9 cellular contexts compared by ENCODE assay signal in the genomic region with DNA sequence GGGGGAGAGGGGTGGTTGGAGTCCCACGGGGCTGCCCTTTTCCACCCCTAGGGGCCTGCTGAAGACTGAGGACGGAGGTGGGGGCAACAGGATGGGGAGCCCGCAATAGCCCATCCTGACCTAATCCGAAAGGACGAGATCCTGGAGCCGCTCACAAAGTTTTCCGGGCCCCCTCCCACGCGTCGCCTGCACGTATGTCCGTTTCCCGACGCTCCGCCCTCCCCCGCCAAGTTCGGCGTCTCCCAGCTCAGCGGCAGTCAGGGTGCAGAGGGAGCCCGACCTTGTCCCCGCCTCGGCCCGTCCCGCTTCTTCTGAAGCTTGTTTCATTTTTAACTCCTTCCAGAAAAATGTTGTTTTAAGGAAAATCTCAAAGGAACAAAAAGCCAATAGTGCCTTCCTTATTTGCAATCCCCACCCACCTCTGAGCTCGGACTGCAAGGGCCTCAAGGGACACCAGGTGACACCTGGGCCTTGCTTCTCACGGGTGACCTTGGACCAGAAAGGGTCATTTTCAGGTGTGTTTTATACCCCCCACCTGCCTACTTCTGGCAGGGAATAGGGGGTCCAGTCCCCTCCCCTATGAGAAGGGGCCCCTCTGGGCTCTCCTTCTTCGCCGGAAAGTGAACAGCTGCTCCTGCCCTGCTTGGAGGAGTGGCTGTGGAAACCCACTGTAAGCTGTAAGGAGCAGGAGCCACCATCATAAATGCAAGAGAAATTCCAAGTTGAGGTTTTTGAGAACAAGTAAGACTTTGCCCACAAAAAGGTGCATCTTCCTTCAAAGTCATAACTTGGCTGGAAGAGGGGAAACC. TPM values are rescaled to one million over a fixed set of nuclear protein-coding genes. Genes with fewer than 3 reads are reported as not detected.
A peak's percentile ranks its signal among the peaks of the same experiment; 100 is the strongest.
DNase-seq lines count a peak whose midpoint lies in the region; ATAC-seq and TF ChIP-seq lines count a peak whose summit lies in the region.
"Had no signal": no experiment of that assay in that cellular context is flagged by ENCODE, and none has a peak within 500 bp of the region (broad histone marks: within the 10 kb centered on the region; RNA-seq: fewer than 3 reads in every experiment).

No MANE protein-coding gene starts in this region.

- TF ChIP-seq RAD21 in liver (IDR thresholded peaks at IDR 0.05), result no peak

- peaks cover 9 to 27% (median 17%) of the 10 kb centered on the region in 4 donors for H3K4me1 ChIP-seq in liver (ENCODE audit: control insufficient read depth in 4 of 4, insufficient read depth in 4 of 4, low read length in 3 of 4)
- H3K4me1 ChIP-seq in thoracic aorta (ENCODE audit: control insufficient read depth in 1 of 2, low read depth in 2 of 2), result peaks cover 4 to 20% of the 10 kb centered on the region in 2 donors

- 15% methylated on average over 28 of the region's 28 CpGs for WGBS in liver

- H3K36me3 ChIP-seq in brain microvascular endothelial cell (replicated peaks), result no peaks in the 10 kb centered on the region
- H3K36me3 ChIP-seq in liver (ENCODE audit: control insufficient read depth in 4 of 4, insufficient read depth in 3 of 4, low read depth in 1 of 4, low read length in 3 of 4), result no peaks in the 10 kb centered on the region
- H3K36me3 ChIP-seq in thoracic aorta, result no peaks in the 10 kb centered on the region

- H3K9me3 ChIP-seq in liver (ENCODE audit: control insufficient read depth in 4 of 4, low read length in 3 of 4), result no peaks in the 10 kb centered on the region
- no peaks in the 10 kb centered on the region for H3K9me3 ChIP-seq in thoracic aorta

- no peaks in the 10 kb centered on the region for H3K9me3 Mint-ChIP-seq in T-helper 1 cell treated with Interleukin-12 subunit alpha and Interleukin-12 subunit beta and Interleukin-4 antibody, amounts not matched to agents 30 μg/mL and 1 μg/mL, for 36 hours

- peaks cover 5% of the 10 kb centered on the region for H3K4me1 Mint-ChIP-seq in T-helper 1 cell treated with Interleukin-12 subunit alpha and Interleukin-12 subunit beta and Interleukin-4 antibody, amounts not matched to agents 30 μg/mL and 1 μg/mL, for 36 hours (ENCODE audit: low read depth)

- H3K27ac ChIP-seq in brain microvascular endothelial cell (no peak overlapping the region), liver (ENCODE audit: low read depth in 1 of 2, low read length in 2 of 2) (peak overlapping the region; percentile 57 to 66), thoracic aorta (peak overlapping the region; percentile 75 to 81)
- H3K27ac ChIP-seq: C4-2B had no signal

- peak overlapping the region; percentile 42 for H3K4me3 Mint-ChIP-seq in T-helper 1 cell treated with Interleukin-12 subunit alpha and Interleukin-12 subunit beta and Interleukin-4 antibody, amounts not matched to agents 30 μg/mL and 1 μg/mL, for 36 hours

- H3K36me3 Mint-ChIP-seq in T-helper 1 cell treated with Interleukin-12 subunit alpha and Interleukin-12 subunit beta and Interleukin-4 antibody, amounts not matched to agents 30 μg/mL and 1 μg/mL, for 36 hours (ENCODE audit: low read depth), result no peaks in the 10 kb centered on the region

- in situ Hi-C loops in brain microvascular endothelial cell (cut with HindIII; ENCODE audit: low pct_ligation_motif_present, low sequenced_read_pairs), result no loop called here

- no peak for ATAC-seq in thoracic aorta (ENCODE audit: insufficient number of reproducible peaks, low FRiP score, low read depth)
- ATAC-seq in GM21723 (IDR thresholded peaks at IDR 0.05; ENCODE audit: unreplicated experiment), result no peak
- no peak for ATAC-seq in GM21447 (IDR thresholded peaks at IDR 0.05; ENCODE audit: unreplicated experiment)
- ATAC-seq in HG03469 (IDR thresholded peaks at IDR 0.05; ENCODE audit: unreplicated experiment), result no peak

- no peak for DNase-seq in T-helper 1 cell
- DNase-seq in brain microvascular endothelial cell, result no peak
- DNase-seq in thoracic aorta (ENCODE audit: low spot score), result no peak

- TF ChIP-seq CTCF in brain microvascular endothelial cell (IDR thresholded peaks at IDR 0.05; ENCODE audit: low read depth, low read length, missing control alignments) (no peak), liver (IDR thresholded peaks at IDR 0.05; ENCODE audit: low read depth, low read length, missing input control) (no peak), thoracic aorta (IDR thresholded peaks at IDR 0.05) (no peak)

- H3K4me3 ChIP-seq in brain microvascular endothelial cell (ENCODE audit: low read depth, low read length) (peak overlapping the region; percentile 52), liver (ENCODE audit: low read depth in 1 of 3, low read length in 3 of 3) (peak overlapping the region in 1 of 3 donors; percentile 59), thoracic aorta (peak overlapping the region; percentile 97)

- H3K27me3 Mint-ChIP-seq in T-helper 1 cell treated with Interleukin-12 subunit alpha and Interleukin-12 subunit beta and Interleukin-4 antibody, amounts not matched to agents 30 μg/mL and 1 μg/mL, for 36 hours (ENCODE audit: low read depth), result peaks cover 48% of the 10 kb centered on the region

- no peak overlapping the region for H3K9ac ChIP-seq in liver (ENCODE audit: low read depth in 1 of 2, low read length in 2 of 2)

- no peak overlapping the region for H3K27ac Mint-ChIP-seq in T-helper 1 cell treated with Interleukin-12 subunit alpha and Interleukin-12 subunit beta and Interleukin-4 antibody, amounts not matched to agents 30 μg/mL and 1 μg/mL, for 36 hours

- H3K27me3 ChIP-seq in brain microvascular endothelial cell (replicated peaks) (peaks cover 4% of the 10 kb centered on the region), liver (ENCODE audit: control insufficient read depth in 4 of 4, insufficient read depth in 4 of 4, low read length in 3 of 4) (no peaks in the 10 kb centered on the region), thoracic aorta (replicated peaks; ENCODE audit: insufficient read depth) (no peaks in the 10 kb centered on the region)

TF ChIP-seq in liver, 16 proteins besides CTCF, POLR2A, EP300 and RAD21:
- no peak for TF ChIP-seq HNF4G (IDR thresholded peaks at IDR 0.05)
- no peak for TF ChIP-seq FOXA2 (IDR thresholded peaks at IDR 0.05)
- TF ChIP-seq GABPA (IDR thresholded peaks at IDR 0.05 in 1 of 2, conservative IDR thresholded peaks at IDR 0.05 in 1 of 2), result no peak
- no peak for TF ChIP-seq JUND (IDR thresholded peaks at IDR 0.05)
- TF ChIP-seq, protein P1, sequence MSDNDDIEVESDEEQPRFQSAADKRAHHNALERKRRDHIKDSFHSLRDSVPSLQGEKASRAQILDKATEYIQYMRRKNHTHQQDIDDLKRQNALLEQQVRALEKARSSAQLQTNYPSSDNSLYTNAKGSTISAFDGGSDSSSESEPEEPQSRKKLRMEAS (IDR thresholded peaks at IDR 0.05), result no peak
- TF ChIP-seq, protein P2, sequence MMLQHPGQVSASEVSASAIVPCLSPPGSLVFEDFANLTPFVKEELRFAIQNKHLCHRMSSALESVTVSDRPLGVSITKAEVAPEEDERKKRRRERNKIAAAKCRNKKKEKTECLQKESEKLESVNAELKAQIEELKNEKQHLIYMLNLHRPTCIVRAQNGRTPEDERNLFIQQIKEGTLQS (IDR thresholded peaks at IDR 0.05), result no peak
- no peak for TF ChIP-seq HNF4A (conservative IDR thresholded peaks at IDR 0.05)
- no peak for TF ChIP-seq TAF1 (conservative IDR thresholded peaks at IDR 0.05)
- TF ChIP-seq NR2F2 (IDR thresholded peaks at IDR 0.05), result no peak
- TF ChIP-seq EGR1 (IDR thresholded peaks at IDR 0.05; ENCODE audit: low read depth in 2 of 2), result no peak
- TF ChIP-seq, protein P3, sequence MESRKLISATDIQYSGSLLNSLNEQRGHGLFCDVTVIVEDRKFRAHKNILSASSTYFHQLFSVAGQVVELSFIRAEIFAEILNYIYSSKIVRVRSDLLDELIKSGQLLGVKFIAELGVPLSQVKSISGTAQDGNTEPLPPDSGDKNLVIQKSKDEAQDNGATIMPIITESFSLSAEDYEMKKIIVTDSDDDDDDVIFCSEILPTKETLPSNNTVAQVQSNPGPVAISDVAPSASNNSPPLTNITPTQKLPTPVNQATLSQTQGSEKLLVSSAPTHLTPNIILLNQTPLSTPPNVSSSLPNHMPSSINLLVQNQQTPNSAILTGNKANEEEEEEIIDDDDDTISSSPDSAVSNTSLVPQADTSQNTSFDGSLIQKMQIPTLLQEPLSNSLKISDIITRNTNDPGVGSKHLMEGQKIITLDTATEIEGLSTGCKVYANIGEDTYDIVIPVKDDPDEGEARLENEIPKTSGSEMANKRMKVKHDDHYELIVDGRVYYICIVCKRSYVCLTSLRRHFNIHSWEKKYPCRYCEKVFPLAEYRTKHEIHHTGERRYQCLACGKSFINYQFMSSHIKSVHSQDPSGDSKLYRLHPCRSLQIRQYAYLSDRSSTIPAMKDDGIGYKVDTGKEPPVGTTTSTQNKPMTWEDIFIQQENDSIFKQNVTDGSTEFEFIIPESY (IDR thresholded peaks at IDR 0.05), result no peak
- TF ChIP-seq, protein P4, sequence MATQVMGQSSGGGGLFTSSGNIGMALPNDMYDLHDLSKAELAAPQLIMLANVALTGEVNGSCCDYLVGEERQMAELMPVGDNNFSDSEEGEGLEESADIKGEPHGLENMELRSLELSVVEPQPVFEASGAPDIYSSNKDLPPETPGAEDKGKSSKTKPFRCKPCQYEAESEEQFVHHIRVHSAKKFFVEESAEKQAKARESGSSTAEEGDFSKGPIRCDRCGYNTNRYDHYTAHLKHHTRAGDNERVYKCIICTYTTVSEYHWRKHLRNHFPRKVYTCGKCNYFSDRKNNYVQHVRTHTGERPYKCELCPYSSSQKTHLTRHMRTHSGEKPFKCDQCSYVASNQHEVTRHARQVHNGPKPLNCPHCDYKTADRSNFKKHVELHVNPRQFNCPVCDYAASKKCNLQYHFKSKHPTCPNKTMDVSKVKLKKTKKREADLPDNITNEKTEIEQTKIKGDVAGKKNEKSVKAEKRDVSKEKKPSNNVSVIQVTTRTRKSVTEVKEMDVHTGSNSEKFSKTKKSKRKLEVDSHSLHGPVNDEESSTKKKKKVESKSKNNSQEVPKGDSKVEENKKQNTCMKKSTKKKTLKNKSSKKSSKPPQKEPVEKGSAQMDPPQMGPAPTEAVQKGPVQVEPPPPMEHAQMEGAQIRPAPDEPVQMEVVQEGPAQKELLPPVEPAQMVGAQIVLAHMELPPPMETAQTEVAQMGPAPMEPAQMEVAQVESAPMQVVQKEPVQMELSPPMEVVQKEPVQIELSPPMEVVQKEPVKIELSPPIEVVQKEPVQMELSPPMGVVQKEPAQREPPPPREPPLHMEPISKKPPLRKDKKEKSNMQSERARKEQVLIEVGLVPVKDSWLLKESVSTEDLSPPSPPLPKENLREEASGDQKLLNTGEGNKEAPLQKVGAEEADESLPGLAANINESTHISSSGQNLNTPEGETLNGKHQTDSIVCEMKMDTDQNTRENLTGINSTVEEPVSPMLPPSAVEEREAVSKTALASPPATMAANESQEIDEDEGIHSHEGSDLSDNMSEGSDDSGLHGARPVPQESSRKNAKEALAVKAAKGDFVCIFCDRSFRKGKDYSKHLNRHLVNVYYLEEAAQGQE (IDR thresholded peaks at IDR 0.05), result no peak
- TF ChIP-seq YY1 (IDR thresholded peaks at IDR 0.05), result no peak
- no peak for TF ChIP-seq RXRA (IDR thresholded peaks at IDR 0.05)
- no peak for TF ChIP-seq SP1 (IDR thresholded peaks at IDR 0.05)
- no peak for TF ChIP-seq FOXA1 (IDR thresholded peaks at IDR 0.05)

RNA-seq across cellular contexts. Expression of a gene that starts 3.4 kb away (rescaled TPM):
- total RNA-seq in liver (1 to 10 TPM in 1 of 2 donors, under 1 TPM in 1; 0.42 to 1.6 TPM), thoracic aorta (10 to 100 TPM; 16.2 to 22.9 TPM)
- polyA plus RNA-seq in liver, result under 1 TPM; 0.24 to 0.37 TPM

Comparison
In these comparisons a context has a peak if more than half of its experiments do, and no peak if none do; other contexts are left out.
1. RNA of a gene that starts 3.4 kb away (total RNA-seq): 16.2 to 22.9 TPM in thoracic aorta; 0.42 to 1.6 TPM in liver; every median in the first group is over 4 times any median in the second.